In genomic region chr1:19209990-19210771, GRCh38 we compare ENCODE assay signal across 8 cellular contexts.
DNase-seq lines count a peak whose midpoint lies in the region; ATAC-seq lines count a peak whose summit lies in the region.

UBR4 (minus strand) TSS chr1:19210266; CDS start chr1:19210248, 18 bp downstream.

- peak within 1 kb of the TSS; percentile 81 for H3K27ac ChIP-seq in cingulate gyrus (ENCODE audit: low read depth, low read length)

- DNase-seq in Ammon's horn (ENCODE audit: low spot score), result peak; percentile 96
- DNase-seq in GM19238 (ENCODE audit: insufficient read length, low spot score), result peak; percentile 72
- peak; percentile 90 to 95 for DNase-seq in NCI-H524 (lab: John Stamatoyannopoulos, UW)
- DNase-seq in activated CD4-positive, alpha-beta T cell treated with anti-CD3 and anti-CD28 coated beads for 4 hours, result peak; percentile 96 to 97
- DNase-seq in kidney tubule cell (ENCODE audit: low spot score), result peak; percentile 96
- peak; percentile 95 to 97 (median 96) for DNase-seq in stimulated activated CD4-positive, alpha-beta T cell treated with anti-CD3 and anti-CD28 coated beads, Interleukin-1b, Interleukin-23, amount 100 ng/mL, for 24 hours (ENCODE audit: low read depth in 4 of 4, low spot score in 1 of 4)

- peak; percentile 77 for ATAC-seq in HG03442 (IDR thresholded peaks at IDR 0.05; ENCODE audit: unreplicated experiment)

Comparison
In these comparisons a context has a peak if more than half of its experiments do, and no peak if none do; other contexts are left out.
1. Peak in every context shown above with its lines: DNase-seq, ATAC-seq and H3K27ac ChIP-seq.